21 cellular contexts compared by ENCODE assay signal in genomic region chr3:50637012-50637411, GRCh38. TPM values are rescaled to one million over a fixed set of nuclear protein-coding genes. Genes with fewer than 3 reads are reported as not detected.
DNase-seq lines count a peak whose midpoint lies in the region; ATAC-seq and TF ChIP-seq lines count a peak whose summit lies in the region.
"Had no signal": no experiment of that assay in that cellular context is flagged by ENCODE, and none has a peak within 500 bp of the region (broad histone marks: within the 10 kb centered on the region; RNA-seq: fewer than 3 reads in every experiment).

No MANE protein-coding gene starts in this region.

- H3K27ac Mint-ChIP-seq in activated naive CD4-positive, alpha-beta T cell treated with anti-CD3 and anti-CD28 coated beads, Interleukin-2, amount 50 U/mL, for 24 hours: no peak overlapping the region
- no peak overlapping the region for H3K27ac Mint-ChIP-seq in activated naive CD4-positive, alpha-beta T cell treated with anti-CD3 and anti-CD28 coated beads for 36 hours
- no peak overlapping the region for H3K27ac Mint-ChIP-seq in activated naive CD8-positive, alpha-beta T cell treated with anti-CD3 and anti-CD28 coated beads, Interleukin-2, amount 10 ng/mL, durations not matched to agents 7 days and 5 days
- H3K27ac Mint-ChIP-seq: stimulated activated memory B cell treated with anti-CD40 and anti-IgM and Interleukin-4, amounts not matched to agents 10 μg/mL and 1 μg/mL and 100 μg/mL, for 72 hours had no signal

- H3K4me3 Mint-ChIP-seq in activated naive CD4-positive, alpha-beta T cell treated with anti-CD3 and anti-CD28 coated beads, Interleukin-2, amount 50 U/mL, for 24 hours: peak overlapping the region; percentile 15
- H3K4me3 Mint-ChIP-seq in activated naive CD4-positive, alpha-beta T cell treated with anti-CD3 and anti-CD28 coated beads for 36 hours: no peak overlapping the region
- H3K4me3 Mint-ChIP-seq in activated naive CD8-positive, alpha-beta T cell treated with anti-CD3 and anti-CD28 coated beads, Interleukin-2, amount 10 ng/mL, durations not matched to agents 7 days and 5 days: peak overlapping the region; percentile 53
- H3K4me3 Mint-ChIP-seq: stimulated activated memory B cell treated with anti-CD40 and anti-IgM and Interleukin-4, amounts not matched to agents 10 μg/mL and 1 μg/mL and 100 μg/mL, for 72 hours had no signal

- no peak for TF ChIP-seq CTCF in neutrophil (IDR thresholded peaks at IDR 0.05)
- TF ChIP-seq CTCF in foreskin fibroblast (IDR thresholded peaks at IDR 0.05; ENCODE audit: low read depth, low read length): no peak

- no peaks in the 10 kb centered on the region for H3K9me3 ChIP-seq in neutrophil
- H3K9me3 ChIP-seq: lower lobe of right lung, tibial nerve had no signal

- H3K4me1 ChIP-seq in neutrophil (ENCODE audit: control insufficient read depth in 1 of 2, insufficient read depth in 1 of 2, low read depth in 1 of 2, low read length in 1 of 2): peaks cover 52 to 60% of the 10 kb centered on the region in 2 experiments

- H3K36me3 ChIP-seq in H7 (replicated peaks; ENCODE audit: control insufficient read depth, insufficient read depth, low read length) (peaks cover 3% of the 10 kb centered on the region; the same call in 1 of the 2 replicates), neutrophil (peaks cover 43% of the 10 kb centered on the region)
- H3K36me3 ChIP-seq: cardiac muscle cell had no signal

- intact Hi-C loops in activated naive CD4-positive, alpha-beta T cell treated with anti-CD3 and anti-CD28 coated beads for 36 hours (cut with micrococcal nuclease): no loop called here

- no peaks in the 10 kb centered on the region for H3K27me3 Mint-ChIP-seq in activated naive CD4-positive, alpha-beta T cell treated with anti-CD3 and anti-CD28 coated beads, Interleukin-2, amount 50 U/mL, for 24 hours
- no peaks in the 10 kb centered on the region for H3K27me3 Mint-ChIP-seq in activated naive CD4-positive, alpha-beta T cell treated with anti-CD3 and anti-CD28 coated beads for 36 hours (ENCODE audit: low read depth)
- no peaks in the 10 kb centered on the region for H3K27me3 Mint-ChIP-seq in activated naive CD8-positive, alpha-beta T cell treated with anti-CD3 and anti-CD28 coated beads, Interleukin-2, amount 10 ng/mL, durations not matched to agents 7 days and 5 days
- H3K27me3 Mint-ChIP-seq: stimulated activated memory B cell treated with anti-CD40 and anti-IgM and Interleukin-4, amounts not matched to agents 10 μg/mL and 1 μg/mL and 100 μg/mL, for 72 hours had no signal

- H3K4me3 ChIP-seq in H7 (ENCODE audit: insufficient read depth, low read depth, low read length) (no peak overlapping the region), neutrophil (ENCODE audit: low read depth in 1 of 2, low read length in 1 of 2) (no peak overlapping the region), foreskin fibroblast (ENCODE audit: low read depth in 1 of 2, low read length in 2 of 2) (no peak overlapping the region)
- H3K4me3 ChIP-seq: cardiac muscle cell, lower lobe of right lung, PC-9, SK-N-MC, tibial nerve had no signal

- POLR2A ChIA-PET in activated naive CD8-positive, alpha-beta T cell treated with anti-CD3 and anti-CD28 coated beads, Interleukin-2, amount 10 ng/mL, durations not matched to agents 7 days and 5 days (lab: Charles Lee): interaction anchor here (0.9 to 1.1 kb wide), 2 partner anchors 9 to 21 kb away, joined by 3 to 4 read pairs; no protein-coding TSS in a partner anchor

- DNase-seq in activated naive CD4-positive, alpha-beta T cell treated with anti-CD3 and anti-CD28 coated beads for 36 hours: no peak
- DNase-seq in H7 (peak; percentile 85), foreskin fibroblast (no peak), SIG-M5 (lab: John Stamatoyannopoulos, UW) (no peak), ureter (ENCODE audit: low spot score) (no peak)
- no peak for DNase-seq in activated naive CD8-positive, alpha-beta T cell treated with anti-CD3 and anti-CD28 coated beads, Interleukin-2, amount 10 ng/mL, durations not matched to agents 7 days and 5 days
- DNase-seq: activated T-cell treated with anti-CD3 and anti-CD28 coated beads, Interleukin-2, amount 50 U/mL, for 48 hours; amygdala; DMS79; lower lobe of right lung; MM.1S; NCI-H82; PC-9 had no signal

- H3K27me3 ChIP-seq in H7 (ENCODE audit: control insufficient read depth, insufficient read depth, low read length): no peaks in the 10 kb centered on the region
- H3K27me3 ChIP-seq in neutrophil: no peaks in the 10 kb centered on the region
- H3K27me3 ChIP-seq: cardiac muscle cell, tibial nerve had no signal

- peak overlapping the region; percentile 55 for H3K27ac ChIP-seq in neutrophil
- H3K27ac ChIP-seq: cardiac muscle cell, lower lobe of right lung, PC-9, SK-N-MC, tibial nerve had no signal

- peaks cover 3% of the 10 kb centered on the region for H3K36me3 Mint-ChIP-seq in activated naive CD4-positive, alpha-beta T cell treated with anti-CD3 and anti-CD28 coated beads, Interleukin-2, amount 50 U/mL, for 24 hours
- peaks cover 9% of the 10 kb centered on the region for H3K36me3 Mint-ChIP-seq in activated naive CD4-positive, alpha-beta T cell treated with anti-CD3 and anti-CD28 coated beads for 36 hours (ENCODE audit: low read depth)
- H3K36me3 Mint-ChIP-seq in activated naive CD8-positive, alpha-beta T cell treated with anti-CD3 and anti-CD28 coated beads, Interleukin-2, amount 10 ng/mL, durations not matched to agents 7 days and 5 days: peaks cover 38% of the 10 kb centered on the region

- CTCF ChIA-PET in activated naive CD4-positive, alpha-beta T cell treated with anti-CD3 and anti-CD28 coated beads for 36 hours (lab: Charles Lee): interaction anchor here (2.4 kb wide), 1 partner anchor 16 kb away, joined by 10 read pairs; no protein-coding TSS in a partner anchor

- H3K9me3 Mint-ChIP-seq in activated naive CD4-positive, alpha-beta T cell treated with anti-CD3 and anti-CD28 coated beads, Interleukin-2, amount 50 U/mL, for 24 hours: no peaks in the 10 kb centered on the region
- no peaks in the 10 kb centered on the region for H3K9me3 Mint-ChIP-seq in activated naive CD4-positive, alpha-beta T cell treated with anti-CD3 and anti-CD28 coated beads for 36 hours
- H3K9me3 Mint-ChIP-seq in activated naive CD8-positive, alpha-beta T cell treated with anti-CD3 and anti-CD28 coated beads, Interleukin-2, amount 10 ng/mL, durations not matched to agents 7 days and 5 days: no peaks in the 10 kb centered on the region
- H3K9me3 Mint-ChIP-seq: stimulated activated memory B cell treated with anti-CD40 and anti-IgM and Interleukin-4, amounts not matched to agents 10 μg/mL and 1 μg/mL and 100 μg/mL, for 72 hours had no signal

- ATAC-seq in activated naive CD8-positive, alpha-beta T cell treated with anti-CD3 and anti-CD28 coated beads, Interleukin-2, amount 10 ng/mL, durations not matched to agents 7 days and 5 days (ENCODE audit: low read depth): no peak
- ATAC-seq: esophagus mucosa; lower lobe of right lung; sciatic nerve; stimulated activated memory B cell treated with anti-CD40 and anti-IgM and Interleukin-4, amounts not matched to agents 10 μg/mL and 1 μg/mL and 100 μg/mL, for 72 hours had no signal

- H3K4me1 Mint-ChIP-seq in activated naive CD4-positive, alpha-beta T cell treated with anti-CD3 and anti-CD28 coated beads, Interleukin-2, amount 50 U/mL, for 24 hours: peaks cover 65% of the 10 kb centered on the region
- H3K4me1 Mint-ChIP-seq in activated naive CD4-positive, alpha-beta T cell treated with anti-CD3 and anti-CD28 coated beads for 36 hours (ENCODE audit: low read depth): peaks cover 56% of the 10 kb centered on the region
- peaks cover 51% of the 10 kb centered on the region for H3K4me1 Mint-ChIP-seq in activated naive CD8-positive, alpha-beta T cell treated with anti-CD3 and anti-CD28 coated beads, Interleukin-2, amount 10 ng/mL, durations not matched to agents 7 days and 5 days

RNA-seq across cellular contexts. Expression of gene MAPKAPK3, which starts 20.1 kb away (rescaled TPM):
- 100 to 1,000 TPM; 105 to 106 TPM for total RNA-seq in activated naive CD4-positive, alpha-beta T cell treated with anti-CD3 and anti-CD28 coated beads for 36 hours
- total RNA-seq in H7 (2014; rRNA removed; shearing (Covaris generic)): 72.5 and 73.1 TPM in 2 replicates
- total RNA-seq in activated naive CD8-positive, alpha-beta T cell treated with anti-CD3 and anti-CD28 coated beads, Interleukin-2, amount 10 ng/mL, durations not matched to agents 7 days and 5 days: 100 to 1,000 TPM; 176 to 195 TPM
- total RNA-seq in ureter: 34.8 TPM

RNA-seq across cellular contexts. Expression of gene CISH, which starts 25.4 kb away (rescaled TPM):
- total RNA-seq in activated naive CD4-positive, alpha-beta T cell treated with anti-CD3 and anti-CD28 coated beads for 36 hours: 100 to 1,000 TPM; 136 to 138 TPM
- 0.96 and 1.6 TPM in 2 replicates for total RNA-seq in H7 (2014; rRNA removed; shearing (Covaris generic))
- 100 to 1,000 TPM; 365 to 400 TPM for total RNA-seq in activated naive CD8-positive, alpha-beta T cell treated with anti-CD3 and anti-CD28 coated beads, Interleukin-2, amount 10 ng/mL, durations not matched to agents 7 days and 5 days
- total RNA-seq in ureter: 15.0 TPM

RNA-seq across cellular contexts. Expression of gene DOCK3, which starts 37.7 kb away (rescaled TPM):
- 1 to 10 TPM; 1.6 to 1.7 TPM for total RNA-seq in activated naive CD4-positive, alpha-beta T cell treated with anti-CD3 and anti-CD28 coated beads for 36 hours
- 2.0 and 3.2 TPM in 2 replicates for total RNA-seq in H7 (2014; rRNA removed; shearing (Covaris generic))
- 1 to 10 TPM; 3.3 to 3.4 TPM for total RNA-seq in activated naive CD8-positive, alpha-beta T cell treated with anti-CD3 and anti-CD28 coated beads, Interleukin-2, amount 10 ng/mL, durations not matched to agents 7 days and 5 days
- 6.0 TPM for total RNA-seq in ureter
